Comparison of ENCODE assay signal across 8 cellular contexts in genomic region chr5:83472213-83472507, GRCh38. TPM values are rescaled to one million over a fixed set of nuclear protein-coding genes. Genes with fewer than 3 reads are reported as not detected.
DNase-seq lines count a peak whose midpoint lies in the region; ATAC-seq lines count a peak whose summit lies in the region.

No MANE protein-coding gene starts in this region.

- intact Hi-C loops in activated CD4-positive, alpha-beta memory T cell treated with anti-CD3 and anti-CD28 coated beads for 36 hours (cut with micrococcal nuclease) = loop anchor here (2.0 to 10.0 kb wide), 4 partner anchors 93 to 1115 kb away; partner anchors contain the start of genes TMEM167A and XRCC4

- no peaks in the 10 kb centered on the region for H3K27me3 ChIP-seq in iPS DF 6.9 (ENCODE audit: control insufficient read depth, insufficient read depth, low read length)

- CTCF ChIA-PET in activated CD4-positive, alpha-beta memory T cell treated with anti-CD3 and anti-CD28 coated beads for 36 hours (lab: Charles Lee) = no interaction called here

- peak overlapping the region; percentile 52; the same call in 1 of the 2 replicates for H3K4me3 ChIP-seq in iPS DF 6.9 (ENCODE audit: low read length)

- DNase-seq in NCI-H1417 (lab: John Stamatoyannopoulos, UW) (peak in 2 of 3 experiments; percentile 24 to 62), NCI-H1417 treated with DMSO at 0.1 percent for 48 hours (lab: John Stamatoyannopoulos, UW) (no peak), iPS DF 6.9 (ENCODE audit: low read depth, low spot score) (no peak), medulla oblongata (ENCODE audit: extremely low spot score) (no peak), cortex of kidney (lab: John Stamatoyannopoulos, UW) (no peak), GM19240 (ENCODE audit: insufficient read length, low spot score) (no peak)
- DNase-seq in activated CD4-positive, alpha-beta memory T cell treated with anti-CD3 and anti-CD28 coated beads for 36 hours = no peak
- DNase-seq in stimulated activated naive B cell treated with anti-CD40 and anti-IgM and Interleukin-4, amounts not matched to agents 10 μg/mL and 1 μg/mL and 100 μg/mL, for 72 hours = no peak

- no peak overlapping the region for H3K27ac ChIP-seq in iPS DF 6.9 (ENCODE audit: low read length)

- H3K4me1 ChIP-seq in iPS DF 6.9 (ENCODE audit: control insufficient read depth, insufficient read depth, low read length) = no peaks in the 10 kb centered on the region

- H3K36me3 ChIP-seq in iPS DF 6.9 (ENCODE audit: control insufficient read depth, insufficient read depth, low read length) = no peaks in the 10 kb centered on the region

- ATAC-seq in stimulated activated naive B cell treated with anti-CD40 and anti-IgM and Interleukin-4, amounts not matched to agents 10 μg/mL and 1 μg/mL and 100 μg/mL, for 72 hours (replicated peaks) = no peak

- H3K27me3 Mint-ChIP-seq in activated CD4-positive, alpha-beta memory T cell treated with anti-CD3 and anti-CD28 coated beads for 36 hours = peaks cover 74% of the 10 kb centered on the region
- peaks cover 64 to 66% of the 10 kb centered on the region in 2 donors for H3K27me3 Mint-ChIP-seq in stimulated activated naive B cell treated with anti-CD40 and anti-IgM and Interleukin-4, amounts not matched to agents 10 μg/mL and 1 μg/mL and 100 μg/mL, for 72 hours

- H3K4me3 Mint-ChIP-seq in activated CD4-positive, alpha-beta memory T cell treated with anti-CD3 and anti-CD28 coated beads for 36 hours = peak overlapping the region; percentile 77
- peak overlapping the region; percentile 83 to 85 for H3K4me3 Mint-ChIP-seq in stimulated activated naive B cell treated with anti-CD40 and anti-IgM and Interleukin-4, amounts not matched to agents 10 μg/mL and 1 μg/mL and 100 μg/mL, for 72 hours

- no peaks in the 10 kb centered on the region for H3K36me3 Mint-ChIP-seq in activated CD4-positive, alpha-beta memory T cell treated with anti-CD3 and anti-CD28 coated beads for 36 hours
- H3K36me3 Mint-ChIP-seq in stimulated activated naive B cell treated with anti-CD40 and anti-IgM and Interleukin-4, amounts not matched to agents 10 μg/mL and 1 μg/mL and 100 μg/mL, for 72 hours = peaks cover 0 to 6% of the 10 kb centered on the region in 2 donors

- WGBS in iPS DF 6.9 (ENCODE audit: insufficient coverage, insufficient read length) = no CpG with 5 or more reads among the region's 5 CpGs

- H3K9me3 Mint-ChIP-seq in activated CD4-positive, alpha-beta memory T cell treated with anti-CD3 and anti-CD28 coated beads for 36 hours = no peaks in the 10 kb centered on the region
- H3K9me3 Mint-ChIP-seq in stimulated activated naive B cell treated with anti-CD40 and anti-IgM and Interleukin-4, amounts not matched to agents 10 μg/mL and 1 μg/mL and 100 μg/mL, for 72 hours = no peaks in the 10 kb centered on the region

- POLR2A ChIA-PET in activated CD4-positive, alpha-beta memory T cell treated with anti-CD3 and anti-CD28 coated beads for 36 hours (lab: Charles Lee) = no interaction called here

- peaks cover 34% of the 10 kb centered on the region for H3K4me1 Mint-ChIP-seq in activated CD4-positive, alpha-beta memory T cell treated with anti-CD3 and anti-CD28 coated beads for 36 hours (ENCODE audit: low read depth)
- peaks cover 13 to 37% of the 10 kb centered on the region in 2 donors for H3K4me1 Mint-ChIP-seq in stimulated activated naive B cell treated with anti-CD40 and anti-IgM and Interleukin-4, amounts not matched to agents 10 μg/mL and 1 μg/mL and 100 μg/mL, for 72 hours

- H3K27ac Mint-ChIP-seq in activated CD4-positive, alpha-beta memory T cell treated with anti-CD3 and anti-CD28 coated beads for 36 hours = no peak overlapping the region
- H3K27ac Mint-ChIP-seq in stimulated activated naive B cell treated with anti-CD40 and anti-IgM and Interleukin-4, amounts not matched to agents 10 μg/mL and 1 μg/mL and 100 μg/mL, for 72 hours = peak overlapping the region; percentile 20

- no peaks in the 10 kb centered on the region for H3K9me3 ChIP-seq in iPS DF 6.9 (ENCODE audit: control insufficient read depth, insufficient read depth, low read length)

RNA-seq across cellular contexts. Expression of gene VCAN, which starts 0.6 kb away (rescaled TPM):
- total RNA-seq in activated CD4-positive, alpha-beta memory T cell treated with anti-CD3 and anti-CD28 coated beads for 36 hours = under 1 TPM in 1 of 2 experiments, not detected in 1; 0.02 TPM

Comparison
In these comparisons a context has a peak if more than half of its experiments do, and no peak if none do; other contexts are left out.
1. DNase-seq: peak in NCI-H1417 (2 of 3); none in NCI-H1417 treated with DMSO at 0.1 percent for 48 hours (single experiment), activated CD4-positive, alpha-beta memory T cell treated with anti-CD3 and anti-CD28 coated beads for 36 hours (single experiment), iPS DF 6.9 (single experiment), stimulated activated naive B cell treated with anti-CD40 and anti-IgM and Interleukin-4, amounts not matched to agents 10 μg/mL and 1 μg/mL and 100 μg/mL, for 72 hours (single experiment), medulla oblongata (single experiment), cortex of kidney (single experiment) and GM19240 (single experiment).